ENCODE assay signal across 1 cellular context in the genomic region with DNA sequence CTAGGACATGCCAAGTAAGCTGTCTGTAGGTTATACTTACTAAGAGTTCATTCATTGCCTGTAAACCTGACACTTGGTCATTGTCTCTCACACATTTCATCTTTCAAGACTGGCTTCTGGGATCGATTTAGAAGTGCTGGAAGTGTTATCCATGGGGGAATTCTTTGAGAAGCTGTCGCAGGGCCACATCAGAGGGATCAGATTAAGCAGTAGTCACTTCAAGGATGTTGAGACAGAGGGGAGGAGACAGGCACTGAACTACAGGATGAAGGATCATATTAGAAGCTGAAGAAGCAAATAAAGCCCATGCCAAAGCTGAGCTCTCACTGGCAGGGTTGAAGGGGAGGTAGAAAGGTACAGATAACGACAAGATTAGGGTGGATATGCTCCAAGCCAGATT.
TF ChIP-seq lines count a peak whose summit lies in the region.

No MANE protein-coding gene starts in this region.

TF ChIP-seq in IMR-90, 13 proteins besides CTCF, POLR2A, EP300 and RAD21:
- TF ChIP-seq CHD1 (IDR thresholded peaks at IDR 0.05; ENCODE audit: low read depth, low read length) (no peak), SMC3 (IDR thresholded peaks at IDR 0.05; ENCODE audit: low read depth, low read length) (no peak)
- TF ChIP-seq, protein P1, sequence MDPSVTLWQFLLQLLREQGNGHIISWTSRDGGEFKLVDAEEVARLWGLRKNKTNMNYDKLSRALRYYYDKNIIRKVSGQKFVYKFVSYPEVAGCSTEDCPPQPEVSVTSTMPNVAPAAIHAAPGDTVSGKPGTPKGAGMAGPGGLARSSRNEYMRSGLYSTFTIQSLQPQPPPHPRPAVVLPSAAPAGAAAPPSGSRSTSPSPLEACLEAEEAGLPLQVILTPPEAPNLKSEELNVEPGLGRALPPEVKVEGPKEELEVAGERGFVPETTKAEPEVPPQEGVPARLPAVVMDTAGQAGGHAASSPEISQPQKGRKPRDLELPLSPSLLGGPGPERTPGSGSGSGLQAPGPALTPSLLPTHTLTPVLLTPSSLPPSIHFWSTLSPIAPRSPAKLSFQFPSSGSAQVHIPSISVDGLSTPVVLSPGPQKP (IDR thresholded peaks at IDR 0.05; ENCODE audit: borderline replicate concordance, low read depth, low read length), result no peak
